ENCODE assay signal across 1 cellular context in the genomic region with DNA sequence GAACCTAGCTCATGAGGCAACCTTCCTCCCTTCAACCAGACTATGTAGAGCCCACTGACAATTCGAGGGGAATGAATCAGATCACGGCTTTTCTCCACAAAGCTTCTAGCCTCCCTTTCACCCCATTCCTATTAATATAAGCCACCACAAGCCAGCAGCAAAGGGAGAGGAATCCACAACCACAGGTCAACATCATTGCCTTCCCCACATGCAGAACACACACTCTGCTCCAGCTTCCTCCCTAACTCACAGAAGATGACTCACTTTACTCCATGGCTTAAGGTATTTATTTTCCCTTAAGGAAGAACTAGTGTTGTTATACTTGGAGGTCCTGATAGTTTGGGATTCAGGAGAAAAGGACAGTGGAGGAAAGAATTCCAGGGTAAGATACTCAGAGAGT.
TF ChIP-seq lines count a peak whose summit lies in the region.

No MANE protein-coding gene starts in this region.

TF ChIP-seq in SK-N-SH treated with all-trans-retinoic acid at 6 μM for 48 hours, 23 proteins besides CTCF, POLR2A, EP300 and RAD21 (continued from another document):
- TF ChIP-seq, protein P1, sequence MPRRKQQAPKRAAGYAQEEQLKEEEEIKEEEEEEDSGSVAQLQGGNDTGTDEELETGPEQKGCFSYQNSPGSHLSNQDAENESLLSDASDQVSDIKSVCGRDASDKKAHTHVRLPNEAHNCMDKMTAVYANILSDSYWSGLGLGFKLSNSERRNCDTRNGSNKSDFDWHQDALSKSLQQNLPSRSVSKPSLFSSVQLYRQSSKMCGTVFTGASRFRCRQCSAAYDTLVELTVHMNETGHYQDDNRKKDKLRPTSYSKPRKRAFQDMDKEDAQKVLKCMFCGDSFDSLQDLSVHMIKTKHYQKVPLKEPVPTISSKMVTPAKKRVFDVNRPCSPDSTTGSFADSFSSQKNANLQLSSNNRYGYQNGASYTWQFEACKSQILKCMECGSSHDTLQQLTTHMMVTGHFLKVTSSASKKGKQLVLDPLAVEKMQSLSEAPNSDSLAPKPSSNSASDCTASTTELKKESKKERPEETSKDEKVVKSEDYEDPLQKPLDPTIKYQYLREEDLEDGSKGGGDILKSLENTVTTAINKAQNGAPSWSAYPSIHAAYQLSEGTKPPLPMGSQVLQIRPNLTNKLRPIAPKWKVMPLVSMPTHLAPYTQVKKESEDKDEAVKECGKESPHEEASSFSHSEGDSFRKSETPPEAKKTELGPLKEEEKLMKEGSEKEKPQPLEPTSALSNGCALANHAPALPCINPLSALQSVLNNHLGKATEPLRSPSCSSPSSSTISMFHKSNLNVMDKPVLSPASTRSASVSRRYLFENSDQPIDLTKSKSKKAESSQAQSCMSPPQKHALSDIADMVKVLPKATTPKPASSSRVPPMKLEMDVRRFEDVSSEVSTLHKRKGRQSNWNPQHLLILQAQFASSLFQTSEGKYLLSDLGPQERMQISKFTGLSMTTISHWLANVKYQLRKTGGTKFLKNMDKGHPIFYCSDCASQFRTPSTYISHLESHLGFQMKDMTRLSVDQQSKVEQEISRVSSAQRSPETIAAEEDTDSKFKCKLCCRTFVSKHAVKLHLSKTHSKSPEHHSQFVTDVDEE (CRISPR knock-in tag; IDR thresholded peaks at IDR 0.05): no peak
- TF ChIP-seq OSR1 (CRISPR knock-in tag; IDR thresholded peaks at IDR 0.05) (no peak), ISL1 (CRISPR knock-in tag; IDR thresholded peaks at IDR 0.05) (no peak), RARB (CRISPR knock-in tag; IDR thresholded peaks at IDR 0.05) (no peak), ZFP30 (CRISPR knock-in tag; IDR thresholded peaks at IDR 0.05) (no peak), GLIS3 (CRISPR knock-in tag; IDR thresholded peaks at IDR 0.05) (no peak), ZFP3 (CRISPR knock-in tag; IDR thresholded peaks at IDR 0.05) (no peak), PPARA (CRISPR knock-in tag; IDR thresholded peaks at IDR 0.05; ENCODE audit: borderline replicate concordance) (no peak)
